24 cellular contexts compared by ENCODE assay signal in the genomic region with DNA sequence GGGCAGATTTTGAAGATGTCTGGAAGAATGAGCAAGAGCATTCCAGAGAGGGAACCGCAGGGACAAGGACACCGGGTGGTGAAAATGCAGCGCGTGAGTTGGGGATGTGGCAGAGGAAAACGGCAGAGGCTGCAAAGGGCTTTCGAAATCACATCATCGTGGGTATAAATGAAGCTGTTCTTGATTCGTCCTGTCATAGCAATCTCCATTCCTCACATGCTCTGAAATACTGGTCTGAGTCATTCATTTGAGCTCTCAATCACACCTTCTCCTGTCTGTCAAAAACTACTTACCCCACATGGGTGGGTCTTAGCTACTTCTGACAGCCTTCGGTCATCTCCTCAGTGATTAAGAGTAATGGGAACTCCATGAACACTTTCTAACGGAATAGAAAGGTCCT.
"Had no signal": no experiment of that assay in that cellular context is flagged by ENCODE, and none has a peak within 500 bp of the region (broad histone marks: within the 10 kb centered on the region; RNA-seq: fewer than 3 reads in every experiment).

No MANE protein-coding gene starts in this region.

- H3K4me1 Mint-ChIP-seq: activated CD4-positive, alpha-beta T cell treated with anti-CD3 and anti-CD28 coated beads, Interleukin-2, amount 10 ng/mL, durations not matched to agents 24 days and 14 days; activated CD8-positive, alpha-beta memory T cell treated with anti-CD3 and anti-CD28 coated beads, Interleukin-2, amount 10 ng/mL, durations not matched to agents 7 days and 5 days; activated naive CD8-positive, alpha-beta T cell treated with anti-CD3 and anti-CD28 coated beads, Interleukin-2, amount 50 U/mL, for 24 hours; naive B cell; stimulated activated memory B cell treated with anti-CD40 and anti-IgM and Interleukin-4, amounts not matched to agents 10 μg/mL and 1 μg/mL and 100 μg/mL, for 72 hours had no signal

- H3K27ac Mint-ChIP-seq: activated CD4-positive, alpha-beta T cell treated with anti-CD3 and anti-CD28 coated beads, Interleukin-2, amount 10 ng/mL, durations not matched to agents 24 days and 14 days; activated CD8-positive, alpha-beta memory T cell treated with anti-CD3 and anti-CD28 coated beads, Interleukin-2, amount 10 ng/mL, durations not matched to agents 7 days and 5 days; activated CD8-positive, alpha-beta T cell treated with anti-CD3 and anti-CD28 coated beads for 36 hours; activated naive CD8-positive, alpha-beta T cell treated with anti-CD3 and anti-CD28 coated beads, Interleukin-2, amount 50 U/mL, for 24 hours; endodermal cell; stimulated activated memory B cell treated with anti-CD40 and anti-IgM and Interleukin-4, amounts not matched to agents 10 μg/mL and 1 μg/mL and 100 μg/mL, for 72 hours had no signal

- H3K9me3 Mint-ChIP-seq: activated CD4-positive, alpha-beta T cell treated with anti-CD3 and anti-CD28 coated beads, Interleukin-2, amount 10 ng/mL, durations not matched to agents 24 days and 14 days; activated naive CD8-positive, alpha-beta T cell treated with anti-CD3 and anti-CD28 coated beads, Interleukin-2, amount 50 U/mL, for 24 hours; endodermal cell had no signal

- DNase-seq: activated CD4-positive, alpha-beta T cell treated with anti-CD3 and anti-CD28 coated beads, Interleukin-2, amount 10 ng/mL, durations not matched to agents 24 days and 14 days; activated CD8-positive, alpha-beta memory T cell treated with anti-CD3 and anti-CD28 coated beads, Interleukin-2, amount 10 ng/mL, durations not matched to agents 7 days and 5 days; activated CD8-positive, alpha-beta T cell treated with anti-CD3 and anti-CD28 coated beads for 36 hours; activated effector memory CD4-positive, alpha-beta T cell treated with anti-CD3 and anti-CD28 coated beads, Interleukin-2, amount 50 U/mL, for 16 hours; activated naive CD4-positive, alpha-beta T cell treated with anti-CD3 and anti-CD28 coated beads, Interleukin-2, amount 50 U/mL, for 16 hours; activated naive CD8-positive, alpha-beta T cell treated with anti-CD3 and anti-CD28 coated beads, Interleukin-2, amount 50 U/mL, for 24 hours; activated T-cell treated with anti-CD3 and anti-CD28 coated beads for 4 hours; cerebellar nuclear complex; cortex of kidney; endodermal cell; esophagus squamous epithelium; gastrocnemius medialis; hippocampal formation; kidney glomerular epithelial cell; left lung; naive B cell; occipital lobe; posterior cingulate gyrus; stimulated activated CD4-positive, alpha-beta T cell treated with anti-CD3 and anti-CD28 coated beads, Interleukin-15, amount 100 ng/mL, for 24 hours; transverse colon; uterus had no signal

- ATAC-seq: activated CD4-positive, CD25-positive, alpha-beta regulatory T cell treated with anti-CD3 and anti-CD28 coated beads, Interleukin-2, amount 50 U/mL, for 24 hours; activated CD8-positive, alpha-beta memory T cell treated with anti-CD3 and anti-CD28 coated beads, Interleukin-2, amount 10 ng/mL, durations not matched to agents 7 days and 5 days; activated CD8-positive, alpha-beta T cell treated with anti-CD3 and anti-CD28 coated beads for 36 hours; activated naive CD8-positive, alpha-beta T cell treated with anti-CD3 and anti-CD28 coated beads, Interleukin-2, amount 50 U/mL, for 24 hours; gastrocnemius medialis; left lung; sciatic nerve; stimulated activated memory B cell treated with anti-CD40 and anti-IgM and Interleukin-4, amounts not matched to agents 10 μg/mL and 1 μg/mL and 100 μg/mL, for 72 hours had no signal

- H3K4me3 Mint-ChIP-seq: activated CD4-positive, alpha-beta T cell treated with anti-CD3 and anti-CD28 coated beads, Interleukin-2, amount 10 ng/mL, durations not matched to agents 24 days and 14 days; activated CD8-positive, alpha-beta memory T cell treated with anti-CD3 and anti-CD28 coated beads, Interleukin-2, amount 10 ng/mL, durations not matched to agents 7 days and 5 days; activated CD8-positive, alpha-beta T cell treated with anti-CD3 and anti-CD28 coated beads for 36 hours; activated naive CD8-positive, alpha-beta T cell treated with anti-CD3 and anti-CD28 coated beads, Interleukin-2, amount 50 U/mL, for 24 hours; endodermal cell; naive B cell; stimulated activated memory B cell treated with anti-CD40 and anti-IgM and Interleukin-4, amounts not matched to agents 10 μg/mL and 1 μg/mL and 100 μg/mL, for 72 hours had no signal

- H3K27me3 Mint-ChIP-seq: activated CD8-positive, alpha-beta memory T cell treated with anti-CD3 and anti-CD28 coated beads, Interleukin-2, amount 10 ng/mL, durations not matched to agents 7 days and 5 days; activated CD8-positive, alpha-beta T cell treated with anti-CD3 and anti-CD28 coated beads for 36 hours; activated naive CD8-positive, alpha-beta T cell treated with anti-CD3 and anti-CD28 coated beads, Interleukin-2, amount 50 U/mL, for 24 hours; naive B cell; stimulated activated memory B cell treated with anti-CD40 and anti-IgM and Interleukin-4, amounts not matched to agents 10 μg/mL and 1 μg/mL and 100 μg/mL, for 72 hours had no signal

- H3K36me3 Mint-ChIP-seq: activated CD8-positive, alpha-beta memory T cell treated with anti-CD3 and anti-CD28 coated beads, Interleukin-2, amount 10 ng/mL, durations not matched to agents 7 days and 5 days; naive B cell; stimulated activated memory B cell treated with anti-CD40 and anti-IgM and Interleukin-4, amounts not matched to agents 10 μg/mL and 1 μg/mL and 100 μg/mL, for 72 hours had no signal
